20 cellular contexts compared by ENCODE assay signal in genomic region chr11:115911656-115912055, GRCh38.
DNase-seq lines count a peak whose midpoint lies in the region; ATAC-seq and TF ChIP-seq lines count a peak whose summit lies in the region.
"Had no signal": no experiment of that assay in that cellular context is flagged by ENCODE, and none has a peak within 500 bp of the region (broad histone marks: within the 10 kb centered on the region; RNA-seq: fewer than 3 reads in every experiment).

No MANE protein-coding gene starts in this region.

- no peak overlapping the region for H3K27ac ChIP-seq in breast epithelium
- H3K27ac ChIP-seq: heart left ventricle, ovary, uterus, VCaP had no signal

- DNase-seq in COR-L47 (lab: John Stamatoyannopoulos, UW) (peak; percentile 81), M059J (ENCODE audit: low read depth) (peak; percentile 64), NCI-H2171 (lab: John Stamatoyannopoulos, UW) (peak; percentile 77), astrocyte of the hippocampus (ENCODE audit: low read depth, low spot score) (peak; percentile 83), breast epithelium (ENCODE audit: low spot score in 2 of 2) (no peak), T-helper 2 cell (no peak)
- DNase-seq in activated effector memory CD4-positive, alpha-beta T cell treated with Interleukin-2 at 50 U/mL for 16 hours: no peak
- DNase-seq: activated CD4-positive, alpha-beta T cell treated with anti-CD3 and anti-CD28 coated beads, Interleukin-2, amount 50 U/mL, for 48 hours; activated naive CD4-positive, alpha-beta T cell treated with anti-CD3 and anti-CD28 coated beads for 36 hours; aorta; CD8-positive, alpha-beta memory T cell; GDM1; heart left ventricle; KBM-7; ovary; stimulated activated CD4-positive, alpha-beta T cell treated with anti-CD3 and anti-CD28 coated beads, Interleukin-4, amount 100 ng/mL, for 24 hours; uterus had no signal

- TF ChIP-seq CTCF in breast epithelium (IDR thresholded peaks at IDR 0.05): no peak

- no peaks in the 10 kb centered on the region for H3K27me3 ChIP-seq in breast epithelium
- H3K27me3 ChIP-seq: ovary, uterus had no signal

- H3K36me3 ChIP-seq in breast epithelium: no peaks in the 10 kb centered on the region
- H3K36me3 ChIP-seq: heart left ventricle, ovary, uterus had no signal

- no peak overlapping the region for H3K4me3 ChIP-seq in breast epithelium
- H3K4me3 ChIP-seq: GM12878, heart left ventricle, ovary, uterus had no signal

- H3K4me1 ChIP-seq in breast epithelium: no peaks in the 10 kb centered on the region
- H3K4me1 ChIP-seq: uterus had no signal

- intact Hi-C loops in breast epithelium (cut with DNase I; ENCODE audit: low total_unique reads): no loop called here

- no peaks in the 10 kb centered on the region for H3K9me3 ChIP-seq in breast epithelium
- H3K9me3 ChIP-seq: heart left ventricle, ovary, uterus had no signal

- TF ChIP-seq POLR2A in breast epithelium (IDR thresholded peaks at IDR 0.05): no peak

- no peak for ATAC-seq in HG02623 (IDR thresholded peaks at IDR 0.05; ENCODE audit: unreplicated experiment)

Comparison
In these comparisons a context has a peak if more than half of its experiments do, and no peak if none do; other contexts are left out.
1. DNase-seq: peak in COR-L47 (single experiment), M059J (single experiment), NCI-H2171 (single experiment) and astrocyte of the hippocampus (single experiment); none in breast epithelium (0 of 2), T-helper 2 cell (0 of 5) and activated effector memory CD4-positive, alpha-beta T cell treated with Interleukin-2 at 50 U/mL for 16 hours (single experiment).